In the genomic region with DNA sequence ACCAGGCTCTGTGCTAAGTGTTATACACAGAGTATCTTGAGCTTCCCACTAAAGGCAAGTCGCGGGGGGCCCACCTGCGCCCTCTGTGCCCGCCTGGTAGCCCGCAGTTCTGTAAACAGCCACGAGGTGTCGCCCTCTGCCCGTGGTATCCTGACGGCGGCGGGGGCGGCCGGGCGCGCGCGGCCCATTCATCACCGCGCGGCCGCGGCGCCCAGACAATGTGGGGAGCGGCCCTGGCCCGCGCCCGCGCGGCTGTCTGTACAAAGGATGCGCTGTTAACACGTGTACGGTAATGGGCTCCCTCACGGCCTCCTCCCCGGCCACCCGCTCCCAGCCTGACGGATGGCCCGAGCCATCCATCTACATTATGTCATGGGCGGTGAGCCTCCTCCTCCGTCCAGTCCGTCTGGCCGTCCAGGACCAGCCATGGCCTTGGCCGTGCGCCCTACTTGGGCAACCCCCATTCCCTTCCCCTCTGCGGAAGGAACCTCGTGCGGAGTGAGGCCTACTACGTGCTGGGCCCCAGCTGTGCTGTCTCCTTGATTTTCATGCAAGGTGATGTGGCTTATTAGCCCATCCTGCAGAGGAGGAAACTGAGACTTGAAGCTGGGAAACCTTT, we compare ENCODE assay signal across 1 cellular context.
TF ChIP-seq lines count a peak whose summit lies in the region.

No MANE protein-coding gene starts in this region.

TF ChIP-seq in HEK293, 187 proteins besides CTCF, POLR2A, EP300 and RAD21 (continued from another document):
- TF ChIP-seq, protein P1, sequence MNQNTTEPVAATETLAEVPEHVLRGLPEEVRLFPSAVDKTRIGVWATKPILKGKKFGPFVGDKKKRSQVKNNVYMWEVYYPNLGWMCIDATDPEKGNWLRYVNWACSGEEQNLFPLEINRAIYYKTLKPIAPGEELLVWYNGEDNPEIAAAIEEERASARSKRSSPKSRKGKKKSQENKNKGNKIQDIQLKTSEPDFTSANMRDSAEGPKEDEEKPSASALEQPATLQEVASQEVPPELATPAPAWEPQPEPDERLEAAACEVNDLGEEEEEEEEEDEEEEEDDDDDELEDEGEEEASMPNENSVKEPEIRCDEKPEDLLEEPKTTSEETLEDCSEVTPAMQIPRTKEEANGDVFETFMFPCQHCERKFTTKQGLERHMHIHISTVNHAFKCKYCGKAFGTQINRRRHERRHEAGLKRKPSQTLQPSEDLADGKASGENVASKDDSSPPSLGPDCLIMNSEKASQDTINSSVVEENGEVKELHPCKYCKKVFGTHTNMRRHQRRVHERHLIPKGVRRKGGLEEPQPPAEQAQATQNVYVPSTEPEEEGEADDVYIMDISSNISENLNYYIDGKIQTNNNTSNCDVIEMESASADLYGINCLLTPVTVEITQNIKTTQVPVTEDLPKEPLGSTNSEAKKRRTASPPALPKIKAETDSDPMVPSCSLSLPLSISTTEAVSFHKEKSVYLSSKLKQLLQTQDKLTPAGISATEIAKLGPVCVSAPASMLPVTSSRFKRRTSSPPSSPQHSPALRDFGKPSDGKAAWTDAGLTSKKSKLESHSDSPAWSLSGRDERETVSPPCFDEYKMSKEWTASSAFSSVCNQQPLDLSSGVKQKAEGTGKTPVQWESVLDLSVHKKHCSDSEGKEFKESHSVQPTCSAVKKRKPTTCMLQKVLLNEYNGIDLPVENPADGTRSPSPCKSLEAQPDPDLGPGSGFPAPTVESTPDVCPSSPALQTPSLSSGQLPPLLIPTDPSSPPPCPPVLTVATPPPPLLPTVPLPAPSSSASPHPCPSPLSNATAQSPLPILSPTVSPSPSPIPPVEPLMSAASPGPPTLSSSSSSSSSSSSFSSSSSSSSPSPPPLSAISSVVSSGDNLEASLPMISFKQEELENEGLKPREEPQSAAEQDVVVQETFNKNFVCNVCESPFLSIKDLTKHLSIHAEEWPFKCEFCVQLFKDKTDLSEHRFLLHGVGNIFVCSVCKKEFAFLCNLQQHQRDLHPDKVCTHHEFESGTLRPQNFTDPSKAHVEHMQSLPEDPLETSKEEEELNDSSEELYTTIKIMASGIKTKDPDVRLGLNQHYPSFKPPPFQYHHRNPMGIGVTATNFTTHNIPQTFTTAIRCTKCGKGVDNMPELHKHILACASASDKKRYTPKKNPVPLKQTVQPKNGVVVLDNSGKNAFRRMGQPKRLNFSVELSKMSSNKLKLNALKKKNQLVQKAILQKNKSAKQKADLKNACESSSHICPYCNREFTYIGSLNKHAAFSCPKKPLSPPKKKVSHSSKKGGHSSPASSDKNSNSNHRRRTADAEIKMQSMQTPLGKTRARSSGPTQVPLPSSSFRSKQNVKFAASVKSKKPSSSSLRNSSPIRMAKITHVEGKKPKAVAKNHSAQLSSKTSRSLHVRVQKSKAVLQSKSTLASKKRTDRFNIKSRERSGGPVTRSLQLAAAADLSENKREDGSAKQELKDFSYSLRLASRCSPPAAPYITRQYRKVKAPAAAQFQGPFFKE (tag by site-specific recombination; IDR thresholded peaks at IDR 0.05; ENCODE audit: borderline replicate concordance) = no peak
- TF ChIP-seq ZNF660 (tag by site-specific recombination; IDR thresholded peaks at IDR 0.05) = 0 out of 2 replicates have a peak, but pooled peaks have one; percentile 47
- 0 out of 2 replicates have a peak, but pooled peaks have one; percentile 53 for TF ChIP-seq MEIS1 (CRISPR knock-in tag; IDR thresholded peaks at IDR 0.05; ENCODE audit: borderline replicate concordance)
- TF ChIP-seq GLIS2 (tag by site-specific recombination; IDR thresholded peaks at IDR 0.05) = peak; percentile 82
- peak; percentile 96 for TF ChIP-seq ZNF785 (tag by site-specific recombination; IDR thresholded peaks at IDR 0.05)
- TF ChIP-seq ZFP69B (tag by site-specific recombination; IDR thresholded peaks at IDR 0.05) = peak; percentile 92
- TF ChIP-seq ZBTB8A (tag by site-specific recombination; IDR thresholded peaks at IDR 0.05) = peak; percentile 69
- TF ChIP-seq SALL2 (tag by site-specific recombination; IDR thresholded peaks at IDR 0.05; ENCODE audit: borderline replicate concordance) = no peak
- TF ChIP-seq, protein P2, sequence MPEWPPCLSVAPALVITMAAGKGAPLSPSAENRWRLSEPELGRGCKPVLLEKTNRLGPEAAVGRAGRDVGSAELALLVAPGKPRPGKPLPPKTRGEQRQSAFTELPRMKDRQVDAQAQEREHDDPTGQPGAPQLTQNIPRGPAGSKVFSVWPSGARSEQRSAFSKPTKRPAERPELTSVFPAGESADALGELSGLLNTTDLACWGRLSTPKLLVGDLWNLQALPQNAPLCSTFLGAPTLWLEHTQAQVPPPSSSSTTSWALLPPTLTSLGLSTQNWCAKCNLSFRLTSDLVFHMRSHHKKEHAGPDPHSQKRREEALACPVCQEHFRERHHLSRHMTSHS (tag by site-specific recombination; IDR thresholded peaks at IDR 0.05) = no peak
- TF ChIP-seq, protein P3, sequence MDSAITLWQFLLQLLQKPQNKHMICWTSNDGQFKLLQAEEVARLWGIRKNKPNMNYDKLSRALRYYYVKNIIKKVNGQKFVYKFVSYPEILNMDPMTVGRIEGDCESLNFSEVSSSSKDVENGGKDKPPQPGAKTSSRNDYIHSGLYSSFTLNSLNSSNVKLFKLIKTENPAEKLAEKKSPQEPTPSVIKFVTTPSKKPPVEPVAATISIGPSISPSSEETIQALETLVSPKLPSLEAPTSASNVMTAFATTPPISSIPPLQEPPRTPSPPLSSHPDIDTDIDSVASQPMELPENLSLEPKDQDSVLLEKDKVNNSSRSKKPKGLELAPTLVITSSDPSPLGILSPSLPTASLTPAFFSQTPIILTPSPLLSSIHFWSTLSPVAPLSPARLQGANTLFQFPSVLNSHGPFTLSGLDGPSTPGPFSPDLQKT (IDR thresholded peaks at IDR 0.05; ENCODE audit: borderline replicate concordance, low read depth, low read length) = no peak
- peak; percentile 58 for TF ChIP-seq ZFHX2 (tag by site-specific recombination; conservative IDR thresholded peaks at IDR 0.05)
- TF ChIP-seq ZNF121 (tag by site-specific recombination; IDR thresholded peaks at IDR 0.05) = 0 out of 2 replicates have a peak, but pooled peaks have one; percentile 14
- TF ChIP-seq ZNF621 (tag by site-specific recombination; IDR thresholded peaks at IDR 0.05) = no peak
